34 cellular contexts compared by ENCODE assay signal in the genomic region with DNA sequence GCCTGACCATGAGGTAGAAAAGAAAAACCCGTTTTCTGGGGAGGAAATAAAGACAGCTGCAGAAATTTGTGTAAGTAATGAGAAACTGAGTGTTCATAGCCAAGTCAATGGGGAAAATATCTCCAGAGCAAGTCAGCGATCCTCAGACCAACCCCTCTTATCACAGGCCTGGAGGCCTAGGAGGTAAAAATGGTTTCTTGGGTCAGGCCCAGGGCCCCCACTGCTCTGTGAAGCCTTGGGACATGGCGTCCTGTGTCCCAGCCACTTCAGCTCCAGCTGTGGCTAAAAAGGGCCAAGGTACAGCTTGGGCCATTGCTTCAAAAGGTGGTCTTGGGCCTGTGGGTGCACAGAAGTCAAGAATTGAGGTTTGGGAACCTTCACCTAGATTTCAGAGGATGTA.
A peak's percentile ranks its signal among the peaks of the same experiment; 100 is the strongest.
DNase-seq lines count a peak whose midpoint lies in the region; ATAC-seq, FAIRE-seq and TF ChIP-seq lines count a peak whose summit lies in the region.
"Had no signal": no experiment of that assay in that cellular context is flagged by ENCODE, and none has a peak within 500 bp of the region (broad histone marks: within the 10 kb centered on the region; RNA-seq: fewer than 3 reads in every experiment).

No MANE protein-coding gene starts in this region.

- no peak overlapping the region for H2AFZ ChIP-seq in K562 (ENCODE audit: low read depth, low read length)

- DNase-seq in A549 (ENCODE audit: low read depth in 1 of 2, low spot score in 1 of 2) (no peak), K562 (ENCODE audit: extremely low read depth in 1 of 4, low spot score in 3 of 4) (no peak), endothelial cell (ENCODE audit: low spot score) (no peak), NCI-H524 (lab: John Stamatoyannopoulos, UW) (no peak), prostate gland (ENCODE audit: low spot score) (no peak)
- DNase-seq: 8988T; ACHN; AML-193; BE2C; C1 segment of cervical spinal cord; Caco-2; Calu3; CD4-positive, alpha-beta memory T cell; CD4-positive, alpha-beta T cell; CD4-positive, CD25-positive, alpha-beta regulatory T cell; CD8-positive, alpha-beta memory T cell; CD8-positive, alpha-beta T cell; COR-L47; DMS 273 treated with DMSO at 0.1 percent for 48 hours; DMS153; DMS53; DMS79; DMS79 treated with DMSO at 0.1 percent for 48 hours; DND-41; EL had no signal

- H3K27ac ChIP-seq in A549 (no peak overlapping the region), HEK293 (ENCODE audit: extremely low read depth, low read depth, low read length) (no peak overlapping the region), K562 (ENCODE audit: extremely low read depth, low read depth, low read length) (no peak overlapping the region), prostate gland (no peak overlapping the region)
- H3K27ac ChIP-seq: 22Rv1; BLaER1; BLaER1 treated with 17β-estradiol and CSF1 and Interleukin-3, amounts not matched to agents 10 nM and 100 nM; C4-2B had no signal

- H3K9me3 Mint-ChIP-seq in endothelial cell (ENCODE audit: unreplicated experiment), result peaks cover 34% of the 10 kb centered on the region

- TF ChIP-seq POLR2A in A549 (IDR thresholded peaks at IDR 0.05; ENCODE audit: low read length) (no peak), K562 (conservative IDR thresholded peaks at IDR 0.05) (no peak), prostate gland (IDR thresholded peaks at IDR 0.05) (no peak)

- FAIRE-seq in A549 (lab: Jason Lieb, UNC) (no peak), K562 (lab: Jason Lieb, UNC) (no peak)
- FAIRE-seq: A204.1, D721Med had no signal

- POLR2A ChIA-PET in A549 (lab: Yijun Ruan, JAX), result no interaction called here
- POLR2A ChIA-PET in HEK293 (lab: Yijun Ruan, JAX), result no interaction called here
- POLR2A ChIA-PET in K562 (lab: Yijun Ruan, JAX), result no interaction called here

- no peak for TF ChIP-seq RAD21 in A549 (conservative IDR thresholded peaks at IDR 0.05 in 1 of 2, IDR thresholded peaks at IDR 0.05 in 1 of 2)
- no peak for TF ChIP-seq RAD21 in K562 (CRISPR knock-in tag; conservative IDR thresholded peaks at IDR 0.05 in 1 of 2, IDR thresholded peaks at IDR 0.05 in 1 of 2)

- no peaks in the 10 kb centered on the region for H3K27me3 ChIP-seq in K562 (ENCODE audit: control insufficient read depth in 2 of 2, insufficient read depth in 2 of 2, low read length in 2 of 2)
- H3K27me3 ChIP-seq in prostate gland (replicated peaks; ENCODE audit: insufficient read depth), result no peaks in the 10 kb centered on the region
- H3K27me3 ChIP-seq: BE2C; BLaER1; BLaER1 treated with 17β-estradiol and CSF1 and Interleukin-3, amounts not matched to agents 10 nM and 100 nM had no signal

- WGBS in A549 (ENCODE audit: missing lambda C conversion rate), result 2% methylated on average over 3 of the region's 3 CpGs
- 3% methylated on average over 3 of the region's 3 CpGs for WGBS in K562 (ENCODE audit: insufficient coverage, low coverage, missing lambda C conversion rate)
- WGBS in prostate gland, result 84% methylated on average over 3 of the region's 3 CpGs

- intact Hi-C loops in K562 (cut with micrococcal nuclease), result no loop called here
- intact Hi-C loops in prostate gland (cut with DNase I), result no loop called here

- no peaks in the 10 kb centered on the region for H4K20me1 ChIP-seq in K562 (replicated peaks; ENCODE audit: control insufficient read depth, insufficient read depth, low read length)
- H4K20me1 ChIP-seq: BLaER1; BLaER1 treated with 17β-estradiol and CSF1 and Interleukin-3, amounts not matched to agents 10 nM and 100 nM had no signal

- no TSS peak for BruUV-seq in K562 (replicated peaks; lab: Mats Ljungman, UMichigan)

- H3K9me1 ChIP-seq in K562 (ENCODE audit: control insufficient read depth, insufficient read depth, low read length), result no peaks in the 10 kb centered on the region

- no peak overlapping the region for H3K4me3 Mint-ChIP-seq in endothelial cell (ENCODE audit: unreplicated experiment)
- H3K4me3 Mint-ChIP-seq: B cell; CD14-positive monocyte; CD4-positive, alpha-beta memory T cell; CD4-positive, alpha-beta T cell; CD4-positive, CD25-positive, alpha-beta regulatory T cell; CD8-positive, alpha-beta memory T cell; CD8-positive, alpha-beta T cell had no signal

- ATAC-seq in A549 (no peak), K562 (no peak)
- ATAC-seq: CD8-positive, alpha-beta T cell had no signal

- CTCF ChIA-PET in A549 (lab: Yijun Ruan, JAX) (no interaction called here), HEK293 (lab: Yijun Ruan, JAX) (no interaction called here), K562 (lab: Yijun Ruan, JAX; ENCODE audit: low intra/inter-chr PET ratio) (no interaction called here)

- TF ChIP-seq EP300 in A549 (IDR thresholded peaks at IDR 0.05), result no peak
- no peak for TF ChIP-seq EP300 in K562 (IDR thresholded peaks at IDR 0.05; ENCODE audit: low read length)

- no peak overlapping the region for H3K27ac Mint-ChIP-seq in endothelial cell (ENCODE audit: unreplicated experiment)
- H3K27ac Mint-ChIP-seq: B cell; CD14-positive monocyte; CD4-positive, alpha-beta memory T cell; CD4-positive, alpha-beta T cell; CD4-positive, CD25-positive, alpha-beta regulatory T cell; CD8-positive, alpha-beta memory T cell; CD8-positive, alpha-beta T cell had no signal

- H3K4me1 ChIP-seq in A549, result no peaks in the 10 kb centered on the region
- H3K4me1 ChIP-seq in HEK293 (ENCODE audit: control insufficient read depth, insufficient read depth, low read length), result no peaks in the 10 kb centered on the region
- no peaks in the 10 kb centered on the region for H3K4me1 ChIP-seq in K562 (replicated peaks in 1 of 2; ENCODE audit: control insufficient read depth in 2 of 2, insufficient read depth in 2 of 2, low read length in 2 of 2)
- no peaks in the 10 kb centered on the region for H3K4me1 ChIP-seq in prostate gland (replicated peaks)
- H3K4me1 ChIP-seq: BE2C; BLaER1; BLaER1 treated with 17β-estradiol and CSF1 and Interleukin-3, amounts not matched to agents 10 nM and 100 nM; Caco-2 had no signal

- H3K4me1 Mint-ChIP-seq in endothelial cell (ENCODE audit: unreplicated experiment), result no peaks in the 10 kb centered on the region
- H3K4me1 Mint-ChIP-seq: B cell; CD14-positive monocyte; CD4-positive, alpha-beta memory T cell; CD4-positive, CD25-positive, alpha-beta regulatory T cell; CD8-positive, alpha-beta memory T cell had no signal

- H3K4me2 ChIP-seq in A549 (no peak overlapping the region), K562 (ENCODE audit: insufficient read depth, low read length) (no peak overlapping the region)
- H3K4me2 ChIP-seq: BLaER1; BLaER1 treated with 17β-estradiol and CSF1 and Interleukin-3, amounts not matched to agents 10 nM and 100 nM had no signal

- TF ChIP-seq CTCF in A549 (IDR thresholded peaks at IDR 0.05) (no peak), HEK293 (tag by site-specific recombination; IDR thresholded peaks at IDR 0.05) (no peak), K562 (IDR thresholded peaks at IDR 0.05 in 2 of 3, conservative IDR thresholded peaks at IDR 0.05 in 1 of 3; ENCODE audit: insufficient read depth in 2 of 3, low read depth in 1 of 3, low read length in 3 of 3) (no peak), endothelial cell (IDR thresholded peaks at IDR 0.05; ENCODE audit: unreplicated experiment) (no peak), prostate gland (IDR thresholded peaks at IDR 0.05) (no peak)

- H3K79me2 ChIP-seq in K562 (ENCODE audit: control insufficient read depth, insufficient read depth, low read length), result no peaks in the 10 kb centered on the region

- peaks cover 27% of the 10 kb centered on the region; the same call in 2 of the 3 replicates for H3K9me3 ChIP-seq in A549
- no peaks in the 10 kb centered on the region; the same call in 1 of the 2 replicates for H3K9me3 ChIP-seq in HEK293 (ENCODE audit: control insufficient read depth, insufficient read depth, low read depth, low read length)
- peaks cover 6% of the 10 kb centered on the region for H3K9me3 ChIP-seq in K562 (replicated peaks; ENCODE audit: control insufficient read depth, insufficient read depth, low read depth, low read length)
- no peaks in the 10 kb centered on the region for H3K9me3 ChIP-seq in prostate gland
- H3K9me3 ChIP-seq: BE2C had no signal

- H3K4me3 ChIP-seq in A549 (no peak overlapping the region), HEK293 (ENCODE audit: low read depth, low read length) (no peak overlapping the region), K562 (no peak overlapping the region), prostate gland (no peak overlapping the region)
- H3K4me3 ChIP-seq: BLaER1; BLaER1 treated with 17β-estradiol and CSF1 and Interleukin-3, amounts not matched to agents 10 nM and 100 nM had no signal

- in situ Hi-C loops in K562 (cut with MboI), result no loop called here

- peaks cover 2% of the 10 kb centered on the region for H3K27me3 Mint-ChIP-seq in endothelial cell (ENCODE audit: unreplicated experiment)
- H3K27me3 Mint-ChIP-seq: CD4-positive, alpha-beta T cell; CD4-positive, CD25-positive, alpha-beta regulatory T cell had no signal

- H3K9ac ChIP-seq in K562 (ENCODE audit: insufficient read depth in 1 of 2, low read depth in 2 of 2, low read length in 2 of 2), result no peak overlapping the region
- H3K9ac ChIP-seq: BLaER1; BLaER1 treated with 17β-estradiol and CSF1 and Interleukin-3, amounts not matched to agents 10 nM and 100 nM had no signal

- H3K36me3 ChIP-seq in HEK293 (ENCODE audit: control insufficient read depth in 2 of 2, insufficient read depth in 1 of 2, low read length in 2 of 2) (no peaks in the 10 kb centered on the region), K562 (ENCODE audit: control insufficient read depth, insufficient read depth, low read length) (no peaks in the 10 kb centered on the region), prostate gland (no peaks in the 10 kb centered on the region)
- H3K36me3 ChIP-seq: BE2C; BLaER1; BLaER1 treated with 17β-estradiol and CSF1 and Interleukin-3, amounts not matched to agents 10 nM and 100 nM had no signal

- peaks cover 19% of the 10 kb centered on the region for H3K36me3 Mint-ChIP-seq in endothelial cell (ENCODE audit: low read depth, unreplicated experiment)
- H3K36me3 Mint-ChIP-seq: CD14-positive monocyte had no signal

TF ChIP-seq in K562, 482 proteins besides CTCF, POLR2A, EP300 and RAD21:
- TF ChIP-seq NFRKB (IDR thresholded peaks at IDR 0.05; ENCODE audit: low read depth) (no peak), ZFP36 (IDR thresholded peaks at IDR 0.05; ENCODE audit: low read depth, low read length, partially characterized antibody) (peak; percentile 45)
TF ChIP-seq in K562: peak in this region for 1.
